ENCODE assay signal across 24 cellular contexts in the genomic region with DNA sequence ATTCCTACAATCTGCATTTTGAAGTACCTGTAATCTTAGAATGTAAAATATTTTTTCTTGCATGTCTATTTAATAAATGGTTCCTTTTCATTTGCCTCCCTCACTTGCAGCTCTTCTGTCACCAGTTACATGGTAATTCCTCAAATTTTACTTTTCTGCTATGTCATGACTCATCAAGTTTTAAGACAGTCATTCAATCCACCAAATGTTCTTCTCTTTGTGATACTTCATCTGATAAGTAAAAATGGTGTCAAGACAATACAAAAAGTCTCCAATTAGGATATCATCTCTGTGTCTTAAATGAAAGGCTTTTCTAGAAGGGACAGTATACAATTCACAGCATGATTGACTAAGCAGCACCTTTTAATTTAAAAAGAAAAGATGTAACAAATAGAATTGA.
"Had no signal": no experiment of that assay in that cellular context is flagged by ENCODE, and none has a peak within 500 bp of the region (broad histone marks: within the 10 kb centered on the region; RNA-seq: fewer than 3 reads in every experiment).

No MANE protein-coding gene starts in this region.

- H3K9me3 ChIP-seq: pancreas, prostate gland, sigmoid colon, suprapubic skin, thoracic aorta, tibial artery, upper lobe of right lung had no signal

- H3K27me3 ChIP-seq: left lung, pancreas, sigmoid colon, spleen, suprapubic skin, tibial artery, upper lobe of right lung had no signal

- H3K27ac ChIP-seq: left lung, lower lobe of right lung, pancreas, prostate gland, sigmoid colon, spleen, suprapubic skin, thoracic aorta, tibial artery, upper lobe of right lung had no signal

- ATAC-seq: left colon; left lung; lower lobe of right lung; naive thymus-derived CD8-positive, alpha-beta T cell; pancreas; right cardiac atrium; stimulated activated effector memory CD8-positive, alpha-beta T cell treated with anti-CD3 and anti-CD28 coated beads, Interleukin-12 subunit alpha, Interleukin-12 subunit beta, amount 100 ng/mL, for 72 hours; upper lobe of right lung had no signal

- H3K4me3 ChIP-seq: left lung, lower lobe of right lung, pancreas, prostate gland, sigmoid colon, spleen, suprapubic skin, thoracic aorta, tibial artery, upper lobe of right lung had no signal

- H3K36me3 ChIP-seq: left lung, lower lobe of right lung, pancreas, prostate gland, sigmoid colon, spleen, suprapubic skin, thoracic aorta, tibial artery, upper lobe of right lung had no signal

- DNase-seq: hippocampal formation; kidney glomerular epithelial cell; left colon; left lung; lower lobe of right lung; mammary epithelial cell; mesenchymal stem cell; naive thymus-derived CD8-positive, alpha-beta T cell; nucleus accumbens; pancreas; posterior cingulate gyrus; retina; right cardiac atrium; sigmoid colon; small intestine; spleen; stimulated activated CD4-positive, alpha-beta T cell treated with anti-CD3 and anti-CD28 coated beads, Interleukin-4, amount 100 ng/mL, for 24 hours; stimulated activated naive CD4-positive, alpha-beta T cell; tibial artery; upper lobe of right lung had no signal

- H3K4me1 ChIP-seq: left lung, lower lobe of right lung, pancreas, prostate gland, sigmoid colon, spleen, suprapubic skin, tibial artery, upper lobe of right lung had no signal
